Comparison of ENCODE assay signal across 1 cellular context in genomic region chr14:34044373-34044637, GRCh38.
TF ChIP-seq lines count a peak whose summit lies in the region.

No MANE protein-coding gene starts in this region.

TF ChIP-seq in HepG2, 621 proteins besides CTCF, POLR2A, EP300 and RAD21:
- TF ChIP-seq ZC3H4 (CRISPR knock-in tag; IDR thresholded peaks at IDR 0.05; ENCODE audit: borderline replicate concordance) (0 out of 2 replicates have a peak, but pooled peaks have one; percentile 26), DNMT1 (CRISPR knock-in tag; IDR thresholded peaks at IDR 0.05) (0 out of 2 replicates have a peak, but pooled peaks have one; percentile 2), LBX2 (CRISPR knock-in tag; IDR thresholded peaks at IDR 0.05; ENCODE audit: borderline replicate concordance) (no peak), REL (CRISPR knock-in tag; conservative IDR thresholded peaks at IDR 0.05) (peak; percentile 74; the same call in 1 of the 2 replicates), CCDC6 (CRISPR knock-in tag; IDR thresholded peaks at IDR 0.05) (no peak), ZNF674 (CRISPR knock-in tag; IDR thresholded peaks at IDR 0.05; ENCODE audit: low read depth) (0 out of 2 replicates have a peak, but pooled peaks have one; percentile 88), ZNF546 (CRISPR knock-in tag; conservative IDR thresholded peaks at IDR 0.05) (peak; percentile 4; the same call in 1 of the 2 replicates), MTF1 (CRISPR knock-in tag; IDR thresholded peaks at IDR 0.05) (no peak)
TF ChIP-seq in HepG2: peak in this region for 5.
